Comparison of ENCODE assay signal across 23 cellular contexts in genomic region chr2:188444106-188444835, GRCh38.
"Had no signal": no experiment of that assay in that cellular context is flagged by ENCODE, and none has a peak within 500 bp of the region (broad histone marks: within the 10 kb centered on the region; RNA-seq: fewer than 3 reads in every experiment).

No MANE protein-coding gene starts in this region.

- H3K27me3 ChIP-seq: brain microvascular endothelial cell, neutrophil, tibial nerve, uterus had no signal

- H3K36me3 Mint-ChIP-seq: activated naive CD8-positive, alpha-beta T cell; natural killer cell had no signal

- H3K4me1 ChIP-seq: uterus had no signal

- ATAC-seq: activated CD8-positive, alpha-beta T cell treated with anti-CD3 and anti-CD28 coated beads, Interleukin-2, amount 10 ng/mL, durations not matched to agents 7 days and 5 days; left ventricle myocardium superior; natural killer cell had no signal

- H3K36me3 ChIP-seq: brain microvascular endothelial cell, neutrophil, tibial nerve, uterus had no signal

- H3K27ac ChIP-seq: brain microvascular endothelial cell, neutrophil, tibial nerve, uterus had no signal

- H3K27ac Mint-ChIP-seq: activated B cell treated with CpG ODN at 0.5 μM for 24 hours; activated CD4-positive, alpha-beta T cell treated with anti-CD3 and anti-CD28 coated beads, Interleukin-2, amount 10 ng/mL, durations not matched to agents 24 days and 14 days; activated CD8-positive, alpha-beta T cell treated with anti-CD3 and anti-CD28 coated beads, Interleukin-2, amount 10 ng/mL, durations not matched to agents 7 days and 5 days; activated naive CD8-positive, alpha-beta T cell; dendritic cell treated with granulocyte-macrophage colony-stimulating factor and Interleukin-4, amounts not matched to agents 40 ng/mL and 50 ng/mL, for 4 days; endodermal cell; natural killer cell had no signal

- H3K4me3 Mint-ChIP-seq: activated B cell treated with CpG ODN at 0.5 μM for 24 hours; activated CD4-positive, alpha-beta T cell treated with anti-CD3 and anti-CD28 coated beads, Interleukin-2, amount 10 ng/mL, durations not matched to agents 24 days and 14 days; activated CD8-positive, alpha-beta T cell treated with anti-CD3 and anti-CD28 coated beads, Interleukin-2, amount 10 ng/mL, durations not matched to agents 7 days and 5 days; activated naive CD8-positive, alpha-beta T cell; dendritic cell treated with granulocyte-macrophage colony-stimulating factor and Interleukin-4, amounts not matched to agents 40 ng/mL and 50 ng/mL, for 4 days; endodermal cell; natural killer cell had no signal

- H3K4me3 ChIP-seq: tibial nerve, uterus had no signal

- H3K4me1 Mint-ChIP-seq: activated B cell treated with CpG ODN at 0.5 μM for 24 hours; activated CD4-positive, alpha-beta T cell treated with anti-CD3 and anti-CD28 coated beads, Interleukin-2, amount 10 ng/mL, durations not matched to agents 24 days and 14 days; natural killer cell had no signal

- H3K27me3 Mint-ChIP-seq: activated B cell treated with CpG ODN at 0.5 μM for 24 hours; activated CD4-positive, alpha-beta T cell treated with anti-CD3 and anti-CD28 coated beads, Interleukin-2, amount 10 ng/mL, durations not matched to agents 24 days and 14 days; activated naive CD8-positive, alpha-beta T cell; dendritic cell treated with granulocyte-macrophage colony-stimulating factor and Interleukin-4, amounts not matched to agents 40 ng/mL and 50 ng/mL, for 4 days had no signal

- H3K9me3 ChIP-seq: neutrophil, tibial nerve, uterus had no signal

- H3K9me3 Mint-ChIP-seq: activated CD4-positive, alpha-beta T cell treated with anti-CD3 and anti-CD28 coated beads, Interleukin-2, amount 10 ng/mL, durations not matched to agents 24 days and 14 days; dendritic cell treated with granulocyte-macrophage colony-stimulating factor and Interleukin-4, amounts not matched to agents 40 ng/mL and 50 ng/mL, for 4 days; endodermal cell had no signal

- DNase-seq: activated B cell treated with CpG ODN at 0.5 μM for 24 hours; activated CD4-positive, alpha-beta T cell treated with anti-CD3 and anti-CD28 coated beads, Interleukin-2, amount 10 ng/mL, durations not matched to agents 24 days and 14 days; activated CD8-positive, alpha-beta T cell treated with anti-CD3 and anti-CD28 coated beads, Interleukin-2, amount 10 ng/mL, durations not matched to agents 7 days and 5 days; activated gamma-delta T cell treated with Interleukin-2 at 50 U/mL for 16 hours; amygdala; brain microvascular endothelial cell; cerebellar nuclear complex; endodermal cell; erythroblast; glutamatergic neuron; hypothalamus; left ventricle myocardium superior; mesenchymal stem cell; natural killer cell; retina; stimulated activated CD4-positive, alpha-beta T cell treated with anti-CD3 and anti-CD28 coated beads, Interleukin-4, amount 100 ng/mL, for 1 hour; stimulated activated naive CD4-positive, alpha-beta T cell treated with Interleukin-2 at 50 U/mL for 16 hours; substantia nigra; uterus had no signal
